Comparison of ENCODE assay signal across 21 cellular contexts in genomic region chr2:102091908-102092307, GRCh38. TPM values are rescaled to one million over a fixed set of nuclear protein-coding genes. Genes with fewer than 3 reads are reported as not detected.
DNase-seq lines count a peak whose midpoint lies in the region; ATAC-seq, FAIRE-seq and TF ChIP-seq lines count a peak whose summit lies in the region.
"Had no signal": no experiment of that assay in that cellular context is flagged by ENCODE, and none has a peak within 500 bp of the region (broad histone marks: within the 10 kb centered on the region; RNA-seq: fewer than 3 reads in every experiment).

No MANE protein-coding gene starts in this region.

- TF ChIP-seq EP300 in A549 (IDR thresholded peaks at IDR 0.05) (no peak), K562 (IDR thresholded peaks at IDR 0.05; ENCODE audit: low read length) (no peak)

- no peak for FAIRE-seq in A549 (lab: Jason Lieb, UNC)
- FAIRE-seq in GM19239 (lab: Jason Lieb, UNC) = peak; percentile 4
- no peak for FAIRE-seq in K562 (lab: Jason Lieb, UNC)
- FAIRE-seq: GM12891, H1 had no signal

- H3K9me1 ChIP-seq in K562 (ENCODE audit: control insufficient read depth, insufficient read depth, low read length) = no peaks in the 10 kb centered on the region

- H3K79me2 ChIP-seq in K562 (ENCODE audit: control insufficient read depth, insufficient read depth, low read length) = no peaks in the 10 kb centered on the region

- CTCF ChIA-PET in A549 (lab: Yijun Ruan, JAX) (interaction anchor here (0.8 to 1.5 kb wide), 6 partner anchors 9 to 72 kb away, joined by 3 to 7 read pairs (median 3); no protein-coding TSS in a partner anchor), K562 (lab: Yijun Ruan, JAX; ENCODE audit: low intra/inter-chr PET ratio) (no interaction called here)

- ATAC-seq in A549 (no peak), K562 (no peak)

- no peaks in the 10 kb centered on the region for H3K27me3 ChIP-seq in K562 (ENCODE audit: control insufficient read depth in 2 of 2, insufficient read depth in 2 of 2, low read length in 2 of 2)

- no peaks in the 10 kb centered on the region for H4K20me1 ChIP-seq in K562 (replicated peaks; ENCODE audit: control insufficient read depth, insufficient read depth, low read length)

- in situ Hi-C loops in K562 (cut with MboI) = no loop called here

- TF ChIP-seq POLR2A in A549 (IDR thresholded peaks at IDR 0.05; ENCODE audit: low read length) (no peak), K562 (conservative IDR thresholded peaks at IDR 0.05) (no peak)

- intact Hi-C loops in K562 (cut with micrococcal nuclease) = no loop called here

- H3K36me3 Mint-ChIP-seq in nephron (ENCODE audit: low read depth) = peaks cover 15% of the 10 kb centered on the region
- H3K36me3 Mint-ChIP-seq in nephron progenitor cell (ENCODE audit: low read depth) = peaks cover 26% of the 10 kb centered on the region

- H3K4me1 ChIP-seq in A549 (peaks cover 23% of the 10 kb centered on the region), K562 (replicated peaks in 1 of 2; ENCODE audit: control insufficient read depth in 2 of 2, insufficient read depth in 2 of 2, low read length in 2 of 2) (peaks cover 2 to 3% of the 10 kb centered on the region in 2 experiments; a peak in 2 of 5 replicates)

- H2AFZ ChIP-seq in K562 (ENCODE audit: low read depth, low read length) = no peak overlapping the region
- H2AFZ ChIP-seq: GM23248 had no signal

- H3K27me3 Mint-ChIP-seq in nephron (ENCODE audit: low read depth) (no peaks in the 10 kb centered on the region), nephron progenitor cell (ENCODE audit: low read depth, poor library complexity) (peaks cover 4% of the 10 kb centered on the region)

- H3K4me3 Mint-ChIP-seq in nephron (no peak overlapping the region), nephron progenitor cell (no peak overlapping the region)
- H3K4me3 Mint-ChIP-seq: CD4-positive, alpha-beta memory T cell had no signal

- no peak for TF ChIP-seq CTCF in A549 (IDR thresholded peaks at IDR 0.05)
- TF ChIP-seq CTCF in K562 (IDR thresholded peaks at IDR 0.05 in 2 of 3, conservative IDR thresholded peaks at IDR 0.05 in 1 of 3; ENCODE audit: insufficient read depth in 2 of 3, low read depth in 1 of 3, low read length in 3 of 3) = no peak
- TF ChIP-seq CTCF in nephron (IDR thresholded peaks at IDR 0.05; ENCODE audit: unreplicated experiment in 3 of 3) = no peak
- no peak for TF ChIP-seq CTCF in nephron progenitor cell (IDR thresholded peaks at IDR 0.05)

- H3K4me1 Mint-ChIP-seq in nephron (peaks cover 17% of the 10 kb centered on the region), nephron progenitor cell (peaks cover 50% of the 10 kb centered on the region)
- H3K4me1 Mint-ChIP-seq: CD4-positive, alpha-beta memory T cell had no signal

- WGBS in A549 (ENCODE audit: missing lambda C conversion rate) = 96% methylated on average over 1 of the region's 1 CpG
- 50% methylated on average over 1 of the region's 1 CpG for WGBS in K562 (ENCODE audit: insufficient coverage, low coverage, missing lambda C conversion rate)

- H3K4me3 ChIP-seq in A549 (no peak overlapping the region), K562 (no peak overlapping the region)
- H3K4me3 ChIP-seq: GM23248 had no signal

- H3K27ac Mint-ChIP-seq in nephron (peak overlapping the region in 2 of 3 experiments; percentile 61 to 72), nephron progenitor cell (no peak overlapping the region)
- H3K27ac Mint-ChIP-seq: CD4-positive, alpha-beta memory T cell had no signal

- H3K27ac ChIP-seq in A549 (0 out of 6 replicates have a peak overlapping the region, but pooled peaks of 1 of the 2 experiments have one; percentile 21), K562 (ENCODE audit: extremely low read depth, low read depth, low read length) (no peak overlapping the region)
- H3K27ac ChIP-seq: GM23248 had no signal

- H3K4me2 ChIP-seq in A549 (no peak overlapping the region), K562 (ENCODE audit: insufficient read depth, low read length) (no peak overlapping the region)

- H3K9ac ChIP-seq in K562 (ENCODE audit: insufficient read depth in 1 of 2, low read depth in 2 of 2, low read length in 2 of 2) = no peak overlapping the region
- H3K9ac ChIP-seq: GM23248 had no signal

- H3K9me3 ChIP-seq in A549 (peaks cover 9% of the 10 kb centered on the region; the same call in 1 of the 3 replicates), K562 (replicated peaks; ENCODE audit: control insufficient read depth, insufficient read depth, low read depth, low read length) (no peaks in the 10 kb centered on the region; the same call in 1 of the 2 replicates)

- no peak for TF ChIP-seq RAD21 in A549 (conservative IDR thresholded peaks at IDR 0.05 in 1 of 2, IDR thresholded peaks at IDR 0.05 in 1 of 2)
- no peak for TF ChIP-seq RAD21 in K562 (CRISPR knock-in tag; conservative IDR thresholded peaks at IDR 0.05 in 1 of 2, IDR thresholded peaks at IDR 0.05 in 1 of 2)

- POLR2A ChIA-PET in A549 (lab: Yijun Ruan, JAX) (no interaction called here), K562 (lab: Yijun Ruan, JAX) (interaction anchor here (1.0 kb wide), 1 partner anchor 12 kb away, joined by 3 read pairs; no protein-coding TSS in a partner anchor)

- H3K36me3 ChIP-seq in K562 (ENCODE audit: control insufficient read depth, insufficient read depth, low read length) = no peaks in the 10 kb centered on the region

- H3K9me3 Mint-ChIP-seq in nephron (peaks cover 21% of the 10 kb centered on the region), nephron progenitor cell (peaks cover 48% of the 10 kb centered on the region)

- DNase-seq in A549 (ENCODE audit: low read depth in 1 of 2, low spot score in 1 of 2) = no peak
- DNase-seq in GM19239 (ENCODE audit: insufficient read length, low spot score) = no peak
- DNase-seq in K562 (ENCODE audit: extremely low read depth in 1 of 4, low spot score in 3 of 4) = no peak
- no peak for DNase-seq in nephron progenitor cell
- DNase-seq in KG1 (lab: John Stamatoyannopoulos, UW) = no peak
- DNase-seq in NCI-H82 (lab: John Stamatoyannopoulos, UW) = no peak
- DNase-seq: 8988T; C1 segment of cervical spinal cord; Calu3; CD4-positive, alpha-beta memory T cell; COR-L47; DMS53; DMS79 treated with DMSO at 0.1 percent for 48 hours; GF-D8; GM23248; H7; HCEC 1CT had no signal

- no TSS peak for BruUV-seq in K562 (replicated peaks; lab: Mats Ljungman, UMichigan)

TF ChIP-seq in A549, 52 proteins besides CTCF, POLR2A, EP300 and RAD21:
- TF ChIP-seq SREBF2 (IDR thresholded peaks at IDR 0.05) (no peak), FOSB (CRISPR knock-in tag; IDR thresholded peaks at IDR 0.05) (no peak), MAFK (IDR thresholded peaks at IDR 0.05; ENCODE audit: partially characterized antibody) (peak; percentile 64)
- TF ChIP-seq, protein P1, sequence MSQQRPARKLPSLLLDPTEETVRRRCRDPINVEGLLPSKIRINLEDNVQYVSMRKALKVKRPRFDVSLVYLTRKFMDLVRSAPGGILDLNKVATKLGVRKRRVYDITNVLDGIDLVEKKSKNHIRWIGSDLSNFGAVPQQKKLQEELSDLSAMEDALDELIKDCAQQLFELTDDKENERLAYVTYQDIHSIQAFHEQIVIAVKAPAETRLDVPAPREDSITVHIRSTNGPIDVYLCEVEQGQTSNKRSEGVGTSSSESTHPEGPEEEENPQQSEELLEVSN (IDR thresholded peaks at IDR 0.05; ENCODE audit: borderline replicate concordance, low read depth) = no peak

TF ChIP-seq in K562, 482 proteins besides CTCF, POLR2A, EP300 and RAD21:
- TF ChIP-seq MAFF (IDR thresholded peaks at IDR 0.05; ENCODE audit: low read length) (0 out of 2 replicates have a peak, but pooled peaks have one; percentile 4), CHD4 (IDR thresholded peaks at IDR 0.05; ENCODE audit: insufficient read depth, insufficient replicate concordance, low read depth, low read length, poor library complexity, severe bottlenecking) (no peak), MAFG (tag; conservative IDR thresholded peaks at IDR 0.05) (peak; percentile 26; the same call in 1 of the 2 replicates), SRF (CRISPR knock-in tag; IDR thresholded peaks at IDR 0.05) (no peak), ZNF316 (IDR thresholded peaks at IDR 0.05) (peak; percentile 68), FOXK1 (CRISPR knock-in tag; IDR thresholded peaks at IDR 0.05; ENCODE audit: borderline replicate concordance) (no peak), C11orf30 (IDR thresholded peaks at IDR 0.05; ENCODE audit: low read depth) (peak; percentile 43; the same call in 1 of the 2 replicates), DMBX1 (CRISPR knock-in tag; IDR thresholded peaks at IDR 0.05; ENCODE audit: borderline replicate concordance) (no peak)
TF ChIP-seq in K562: peak in this region for 4.

RNA-seq across cellular contexts. Expression of gene IL1R1, which starts 50.6 kb away (rescaled TPM):
- polyA plus RNA-seq in A549 (2011; rRNA removed) (34.7 and 38.0 TPM in 2 replicates), A549 (2017; fragmentation: RNase III; extraction: RNeasy Plus Mini Kit Qiagen cat#74134 plus additional on column Dnase treatment) (25.3 to 35.9 TPM (median 32.5 TPM) in 3 replicates), K562 (2011; rRNA removed) (1.5 and 3.9 TPM in 2 replicates), K562 (2014; fragmentation: Illumina TruSeq; extraction: Trizol) (2.6 and 2.9 TPM in 2 replicates), K562 (2014; fragmentation: Nextera tagmentation; extraction: Ambion mirVana) (1 to 10 TPM in 1 of 2 experiments, under 1 TPM in 1; 0.81 to 1.2 TPM), K562 (2014; rRNA removed) (1.6 and 2.5 TPM in 2 replicates)
- polyA plus RNA-seq in A549 (2012; cell fraction: cytosol; rRNA removed) = 11.8 and 16.3 TPM in 2 replicates
- polyA plus RNA-seq in A549 (2012; cell fraction: nucleus; rRNA removed) = 8.9 and 11.5 TPM in 2 replicates
- 16.1 and 16.2 TPM in 2 replicates for polyA minus RNA-seq in A549 (2011; rRNA and poly(A)+ RNA removed)
- total RNA-seq in K562 (2011; cell fraction: chromatin; rRNA removed; ENCODE audit: low replicate concordance) = 1.9 and 3.7 TPM in 2 replicates
- total RNA-seq in K562 (2011; cell fraction: nucleolus; rRNA removed) = 0.83 and 0.92 TPM in 2 replicates
- 2.3 and 4.2 TPM in 2 replicates for total RNA-seq in K562 (2011; cell fraction: nucleoplasm; rRNA removed)
- total RNA-seq in K562 (2014; rRNA removed) (0.90 and 1.00 TPM in 2 replicates), K562 (2014; rRNA removed; fragmentation: Illumina TruSeq; extraction: Trizol) (1.4 and 2.2 TPM in 2 replicates), K562 (2015; rRNA removed; fragmentation: Illumina TruSeq; extraction: Trizol) (2.0 and 2.5 TPM in 2 replicates), K562 (2021) (1.6 and 2.5 TPM in 2 replicates)
- polyA plus RNA-seq in K562 (2011; cell fraction: cytosol; rRNA removed) = 1.3 and 1.6 TPM in 2 replicates
- polyA plus RNA-seq in K562 (2011; cell fraction: nucleus; rRNA removed) = 0.83 and 1.3 TPM in 2 replicates
- polyA plus RNA-seq in K562 (2012) = 1.7 and 2.9 TPM in 2 replicates
- 1.5 and 2.4 TPM in 2 replicates for polyA minus RNA-seq in K562 (2011; rRNA and poly(A)+ RNA removed)
- 1.1 and 3.4 TPM in 2 replicates for polyA minus RNA-seq in K562 (2011; cell fraction: cytosol; rRNA and poly(A)+ RNA removed)
- 0.78 and 0.81 TPM in 2 replicates for polyA minus RNA-seq in K562 (2011; cell fraction: nucleus; rRNA and poly(A)+ RNA removed)
- total RNA-seq: G401 had no signal

Comparison
In these comparisons a context has a peak if more than half of its experiments do, and no peak if none do; other contexts are left out.
1. Of the 35 proteins assayed by ChIP-seq in both K562 and A549: peak only in K562: none; only in A549: MAFK; in both: none; in neither: 34.